8 cellular contexts compared by ENCODE assay signal in genomic region chr15:68053701-68053996, GRCh38. TPM values are rescaled to one million over a fixed set of nuclear protein-coding genes. Genes with fewer than 3 reads are reported as not detected.
A peak's percentile ranks its signal among the peaks of the same experiment; 100 is the strongest.
DNase-seq lines count a peak whose midpoint lies in the region; ATAC-seq and TF ChIP-seq lines count a peak whose summit lies in the region.

No MANE protein-coding gene starts in this region.

- peak overlapping the region; percentile 82 for H3K27ac Mint-ChIP-seq in progenitor cell of endocrine pancreas

- H3K27ac ChIP-seq in OCI-LY3 (ENCODE audit: low read length) (peak overlapping the region; percentile 53), esophagus (ENCODE audit: low read depth in 2 of 2, low read length in 1 of 2) (no peak overlapping the region)

- H3K36me3 Mint-ChIP-seq in progenitor cell of endocrine pancreas (ENCODE audit: insufficient read depth): peaks cover under 1% of the 10 kb centered on the region

- H3K36me3 ChIP-seq in ES-I3 (ENCODE audit: insufficient read depth, low read length) (no peaks in the 10 kb centered on the region), OCI-LY3 (replicated peaks; ENCODE audit: low read depth, low read length) (peaks cover 3% of the 10 kb centered on the region), esophagus (ENCODE audit: control insufficient read depth in 2 of 2, insufficient read depth in 2 of 2, low read length in 1 of 2) (no peaks in the 10 kb centered on the region)

- peak overlapping the region; percentile 92 for H3K4me3 Mint-ChIP-seq in progenitor cell of endocrine pancreas (ENCODE audit: low read depth)

- peaks cover 37% of the 10 kb centered on the region for H4K20me1 ChIP-seq in OCI-LY3 (ENCODE audit: insufficient read depth, low read length)

- no peaks in the 10 kb centered on the region for H3K9me3 ChIP-seq in ES-I3 (ENCODE audit: control insufficient read depth, insufficient read depth, low read length)
- H3K9me3 ChIP-seq in OCI-LY3 (ENCODE audit: insufficient read depth, low read length): no peaks in the 10 kb centered on the region
- H3K9me3 ChIP-seq in esophagus (ENCODE audit: control insufficient read depth in 2 of 2, insufficient read depth in 1 of 2, low read depth in 1 of 2, low read length in 1 of 2): no peaks in the 10 kb centered on the region

- peaks cover 45% of the 10 kb centered on the region for H3K79me2 ChIP-seq in OCI-LY3 (ENCODE audit: low read length)

- WGBS in esophagus, 2 donors: 10% methylated on average over 7 of the region's 7 CpGs

- H3K9me3 Mint-ChIP-seq in progenitor cell of endocrine pancreas (ENCODE audit: low read depth): no peaks in the 10 kb centered on the region

- ATAC-seq in HG03108 (IDR thresholded peaks at IDR 0.05; ENCODE audit: unreplicated experiment) (no peak), GM18519 (IDR thresholded peaks at IDR 0.05; ENCODE audit: low FRiP score, unreplicated experiment) (no peak)

- H3K27me3 ChIP-seq in OCI-LY3 (ENCODE audit: low read depth, low read length): no peaks in the 10 kb centered on the region
- no peaks in the 10 kb centered on the region for H3K27me3 ChIP-seq in esophagus (ENCODE audit: control insufficient read depth in 1 of 2, insufficient read depth in 2 of 2, low read length in 2 of 2)

- H2AFZ ChIP-seq in OCI-LY3 (ENCODE audit: low read depth, low read length): peak overlapping the region; percentile 89

- H3K4me3 ChIP-seq in OCI-LY3 (ENCODE audit: low read length): peak overlapping the region; percentile 82
- H3K4me3 ChIP-seq in esophagus (ENCODE audit: low read depth in 1 of 2, low read length in 2 of 2): peak overlapping the region; percentile 66 to 91

- TF ChIP-seq CTCF in OCI-LY3 (IDR thresholded peaks at IDR 0.05; ENCODE audit: low read depth, low read length) (no peak), progenitor cell of endocrine pancreas (IDR thresholded peaks at IDR 0.05; ENCODE audit: unreplicated experiment) (no peak)

- H3K4me1 ChIP-seq in ES-I3 (ENCODE audit: insufficient read depth, low read length) (peaks cover 20% of the 10 kb centered on the region), OCI-LY3 (ENCODE audit: low read length) (peaks cover 18% of the 10 kb centered on the region), esophagus (ENCODE audit: control insufficient read depth in 2 of 2, insufficient read depth in 2 of 2, low read length in 1 of 2) (no peaks in the 10 kb centered on the region)

- peaks cover 27% of the 10 kb centered on the region for H3K4me1 Mint-ChIP-seq in progenitor cell of endocrine pancreas (ENCODE audit: low read depth)

- H3K9ac ChIP-seq in ES-I3 (ENCODE audit: low read depth, low read length): peak overlapping the region; percentile 82
- H3K9ac ChIP-seq in OCI-LY3 (ENCODE audit: low read length): peak overlapping the region; percentile 84

- H3K27me3 Mint-ChIP-seq in progenitor cell of endocrine pancreas: no peaks in the 10 kb centered on the region

- peak overlapping the region; percentile 90 for H3K4me2 ChIP-seq in OCI-LY3 (ENCODE audit: low read length)

- DNase-seq in progenitor cell of endocrine pancreas (ENCODE audit: low spot score, unreplicated experiment) (no peak), NCI-H1436 (lab: John Stamatoyannopoulos, UW) (no peak), dermis blood vessel endothelial cell (no peak)

RNA-seq across cellular contexts. Expression of gene PIAS1, which starts 0.5 kb away (rescaled TPM):
- polyA plus RNA-seq in esophagus: 10 to 100 TPM; 10.6 to 13.9 TPM
- 71.4 and 71.6 TPM in 2 replicates for total RNA-seq in progenitor cell of endocrine pancreas
- total RNA-seq in dermis blood vessel endothelial cell: 18.7 and 22.9 TPM in 2 replicates
